ENCODE assay signal across 17 cellular contexts in genomic region chr6:142395266-142395665, GRCh38.
DNase-seq lines count a peak whose midpoint lies in the region; ATAC-seq, FAIRE-seq and TF ChIP-seq lines count a peak whose summit lies in the region.
"Had no signal": no experiment of that assay in that cellular context is flagged by ENCODE, and none has a peak within 500 bp of the region (broad histone marks: within the 10 kb centered on the region; RNA-seq: fewer than 3 reads in every experiment).

No MANE protein-coding gene starts in this region.

- H3K4me3 ChIP-seq in CD8-positive, alpha-beta T cell (ENCODE audit: low read depth, low read length): no peak overlapping the region
- no peak overlapping the region for H3K4me3 ChIP-seq in GM12878
- H3K4me3 ChIP-seq in suprapubic skin: no peak overlapping the region
- no peak overlapping the region for H3K4me3 ChIP-seq in colonic mucosa

- H3K27ac Mint-ChIP-seq in CD8-positive, alpha-beta T cell: peak overlapping the region; percentile 85
- H3K27ac Mint-ChIP-seq: brain, endodermal cell had no signal

- H4K20me1 ChIP-seq in GM12878 (ENCODE audit: control insufficient read depth, insufficient read depth): no peaks in the 10 kb centered on the region

- H2AFZ ChIP-seq in GM12878 (ENCODE audit: control insufficient read depth, low read depth, low read length): no peak overlapping the region

- DNase-seq in CD8-positive, alpha-beta T cell: no peak
- DNase-seq in GM12878 (ENCODE audit: low read depth, low spot score) (no peak), suprapubic skin (ENCODE audit: low spot score in 2 of 2) (no peak), frontal cortex (ENCODE audit: low spot score in 2 of 2) (no peak), NCI-H510A treated with DMSO at 0.1 percent for 48 hours (lab: John Stamatoyannopoulos, UW) (no peak), colonic mucosa (no peak)
- DNase-seq: BE2C, endodermal cell, foreskin melanocyte, NCI-H2081, NCI-H774, SHP77 treated with DMSO at 0.1 percent for 48 hours had no signal

- CTCF ChIA-PET in CD8-positive, alpha-beta T cell (lab: Charles Lee): interaction anchor here (1.4 kb wide), 1 partner anchor 94 kb away, joined by 3 read pairs; the partner anchor contains the start of gene ADGRG6
- CTCF ChIA-PET in GM12878 (lab: Yijun Ruan, JAX): no interaction called here

- peaks cover 40% of the 10 kb centered on the region for H3K4me1 ChIP-seq in CD8-positive, alpha-beta T cell (ENCODE audit: insufficient read depth, low read length)
- H3K4me1 ChIP-seq in GM12878 (ENCODE audit: control insufficient read depth, insufficient read depth, low read length): peaks cover 8% of the 10 kb centered on the region; the same call in 1 of the 2 replicates
- no peaks in the 10 kb centered on the region for H3K4me1 ChIP-seq in suprapubic skin
- H3K4me1 ChIP-seq in colonic mucosa: no peaks in the 10 kb centered on the region
- H3K4me1 ChIP-seq: BE2C had no signal

- H3K79me2 ChIP-seq in GM12878 (ENCODE audit: control insufficient read depth, insufficient read depth, low read length): no peaks in the 10 kb centered on the region

- TF ChIP-seq RAD21 in GM12878 (IDR thresholded peaks at IDR 0.05; ENCODE audit: insufficient read depth, low read depth, low read length): no peak

- no peak for TF ChIP-seq CTCF in CD8-positive, alpha-beta T cell (IDR thresholded peaks at IDR 0.05)
- TF ChIP-seq CTCF in GM12878 (IDR thresholded peaks at IDR 0.05 in 2 of 3, conservative IDR thresholded peaks at IDR 0.05 in 1 of 3; ENCODE audit: control insufficient read depth in 2 of 3, extremely low read depth in 1 of 3, insufficient read depth in 1 of 3, low read depth in 3 of 3, low read length in 3 of 3): no peak
- no peak for TF ChIP-seq CTCF in suprapubic skin (IDR thresholded peaks at IDR 0.05)
- no peak for TF ChIP-seq CTCF in colonic mucosa (IDR thresholded peaks at IDR 0.05)

- H3K4me1 Mint-ChIP-seq in CD8-positive, alpha-beta T cell (ENCODE audit: low read depth): peaks cover 52% of the 10 kb centered on the region

- ATAC-seq in CD8-positive, alpha-beta T cell: no peak
- ATAC-seq in GM19463 (IDR thresholded peaks at IDR 0.05; ENCODE audit: unreplicated experiment): peak; percentile 12
- peak; percentile 9 for ATAC-seq in HG03460 (IDR thresholded peaks at IDR 0.05; ENCODE audit: unreplicated experiment)
- ATAC-seq in GM12878: peak; percentile 64

- POLR2A ChIA-PET in CD8-positive, alpha-beta T cell (lab: Charles Lee): no interaction called here
- POLR2A ChIA-PET in GM12878 (lab: Charles Lee): no interaction called here

- H3K27ac ChIP-seq in CD8-positive, alpha-beta T cell (ENCODE audit: low read depth, low read length): peak overlapping the region; percentile 42
- H3K27ac ChIP-seq in GM12878 (ENCODE audit: control insufficient read depth, insufficient read depth): no peak overlapping the region
- no peak overlapping the region for H3K27ac ChIP-seq in suprapubic skin
- H3K27ac ChIP-seq in colonic mucosa: no peak overlapping the region
- H3K27ac ChIP-seq: HL-60, VCaP had no signal

- SMC1A ChIA-PET in GM12878 (lab: Charles Lee; ENCODE audit: uncharacterized antibody, unreplicated experiment): interaction anchor here (1.2 kb wide), 2 partner anchors 8 to 188 kb away, joined by 3 to 5 read pairs; no protein-coding TSS in a partner anchor

- no peaks in the 10 kb centered on the region for H3K27me3 ChIP-seq in CD8-positive, alpha-beta T cell (ENCODE audit: insufficient read depth, low read length)
- H3K27me3 ChIP-seq in GM12878 (replicated peaks in 1 of 2; ENCODE audit: control insufficient read depth in 2 of 2, insufficient read depth in 2 of 2, low read length in 1 of 2) (no peaks in the 10 kb centered on the region; a peak in 1 of 4 replicates), suprapubic skin (no peaks in the 10 kb centered on the region), colonic mucosa (no peaks in the 10 kb centered on the region)
- H3K27me3 ChIP-seq: BE2C had no signal

- H3K9ac ChIP-seq in GM12878 (ENCODE audit: control insufficient read depth, insufficient read depth, low read length): no peak overlapping the region
- no peak overlapping the region for H3K9ac ChIP-seq in colonic mucosa (ENCODE audit: low read depth in 2 of 2, low read length in 2 of 2)

- TF ChIP-seq POLR2A in GM12878 (IDR thresholded peaks at IDR 0.05; ENCODE audit: low read depth, low read length) (no peak), suprapubic skin (IDR thresholded peaks at IDR 0.05) (no peak)

- H3K36me3 ChIP-seq in CD8-positive, alpha-beta T cell (ENCODE audit: insufficient read depth, low read length): no peaks in the 10 kb centered on the region
- H3K36me3 ChIP-seq in GM12878 (ENCODE audit: control insufficient read depth in 2 of 2, insufficient read depth in 2 of 2, low read length in 1 of 2) (no peaks in the 10 kb centered on the region), suprapubic skin (peaks cover 4% of the 10 kb centered on the region), colonic mucosa (no peaks in the 10 kb centered on the region)
- H3K36me3 ChIP-seq: BE2C had no signal

- FAIRE-seq in GM12878 (lab: Jason Lieb, UNC) (no peak), frontal cortex (lab: Jason Lieb, UNC) (no peak)

- H3K27me3 Mint-ChIP-seq in CD8-positive, alpha-beta T cell (ENCODE audit: low read depth): peaks cover 1% of the 10 kb centered on the region

- no peak for TF ChIP-seq EP300 in GM12878 (IDR thresholded peaks at IDR 0.05; ENCODE audit: borderline replicate concordance in 1 of 2, control insufficient read depth in 1 of 2, low read depth in 2 of 2, low read length in 2 of 2)
- no peak for TF ChIP-seq EP300 in suprapubic skin (IDR thresholded peaks at IDR 0.05)

- in situ Hi-C loops in GM12878 (cut with MboI): no loop called here

- H3K4me2 ChIP-seq in GM12878 (ENCODE audit: control insufficient read depth, insufficient read depth): peak overlapping the region; percentile 5; the same call in 1 of the 2 replicates

- intact Hi-C loops in CD8-positive, alpha-beta T cell (cut with DNase I, micrococcal nuclease): loop anchor here in 1 of 2 experiments (5.0 to 10.0 kb wide), 2 partner anchors 172 to 670 kb away; partner anchors contain the start of gene AIG1
- intact Hi-C loops in GM12878 (cut with micrococcal nuclease; ENCODE audit: unreplicated experiment) (no loop called here), colonic mucosa (cut with DNase I) (no loop called here)

- no TSS peak for BruUV-seq in GM12878 (replicated peaks; lab: Mats Ljungman, UMichigan)

- no peaks in the 10 kb centered on the region for H3K36me3 Mint-ChIP-seq in CD8-positive, alpha-beta T cell
- H3K36me3 Mint-ChIP-seq: brain had no signal

- 13% methylated on average over 3 of the region's 3 CpGs for WGBS in GM12878 (ENCODE audit: insufficient coverage, insufficient replicate concordance, low lambda C conversion rate, missing lambda C conversion rate)
- 98% methylated on average over 3 of the region's 3 CpGs for WGBS in suprapubic skin

- H3K4me3 Mint-ChIP-seq in CD8-positive, alpha-beta T cell: peak overlapping the region; percentile 55
- H3K4me3 Mint-ChIP-seq: brain, endodermal cell had no signal

- RAD21 ChIA-PET in GM12878 (lab: Charles Lee; ENCODE audit: unreplicated experiment): no interaction called here

- H3K9me3 ChIP-seq in CD8-positive, alpha-beta T cell (ENCODE audit: low read length): no peaks in the 10 kb centered on the region
- H3K9me3 ChIP-seq in GM12878 (replicated peaks; ENCODE audit: control insufficient read depth, insufficient read depth, low read length) (no peaks in the 10 kb centered on the region), suprapubic skin (no peaks in the 10 kb centered on the region), colonic mucosa (no peaks in the 10 kb centered on the region)
- H3K9me3 ChIP-seq: BE2C had no signal

- no peaks in the 10 kb centered on the region for H3K9me3 Mint-ChIP-seq in CD8-positive, alpha-beta T cell
- H3K9me3 Mint-ChIP-seq: brain, endodermal cell had no signal

TF ChIP-seq in GM12878, 131 proteins besides CTCF, POLR2A, EP300 and RAD21:
- TF ChIP-seq SREBF1 (IDR thresholded peaks at IDR 0.05; ENCODE audit: low read length) (no peak), RAD51 (IDR thresholded peaks at IDR 0.05) (no peak), SMAD1 (IDR thresholded peaks at IDR 0.05; ENCODE audit: low read depth, partially characterized antibody) (no peak)
TF ChIP-seq in GM12878: peak in this region for 0.
